ENCODE assay signal across 38 cellular contexts in the genomic region with DNA sequence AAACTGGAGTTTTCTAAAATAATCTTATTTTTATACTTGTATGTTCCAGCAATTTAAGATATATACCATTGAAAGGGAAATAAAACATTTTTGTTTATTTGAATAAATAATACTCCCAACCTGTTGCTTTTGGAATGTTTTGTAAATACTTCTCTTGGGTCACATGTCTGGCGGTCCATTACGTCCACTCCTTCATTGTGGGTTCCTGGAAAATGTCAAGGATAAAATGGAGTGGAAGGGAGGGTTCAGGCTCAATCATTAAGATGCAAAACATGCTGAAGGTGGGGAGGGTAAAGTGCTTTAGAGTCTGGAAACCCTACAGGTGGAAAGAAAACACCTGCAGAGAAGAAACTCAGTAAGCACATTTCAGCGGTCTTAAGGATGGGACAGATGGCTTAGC. TPM values are rescaled to one million over a fixed set of nuclear protein-coding genes. Genes with fewer than 3 reads are reported as not detected.
"Had no signal": no experiment of that assay in that cellular context is flagged by ENCODE, and none has a peak within 500 bp of the region (broad histone marks: within the 10 kb centered on the region; RNA-seq: fewer than 3 reads in every experiment).

No MANE protein-coding gene starts in this region.

- H3K4me3 ChIP-seq: adrenal gland, ascending aorta, body of pancreas, breast epithelium, cardiac muscle cell had no signal

- H3K27me3 ChIP-seq: ascending aorta, body of pancreas had no signal

- H3K27ac ChIP-seq: adrenal gland, ascending aorta, body of pancreas, brain microvascular endothelial cell, breast epithelium, cardiac muscle cell had no signal

- H3K4me1 ChIP-seq: adrenal gland, ascending aorta, body of pancreas, breast epithelium had no signal

- H3K9me3 Mint-ChIP-seq: activated naive CD4-positive, alpha-beta T cell treated with anti-CD3 and anti-CD28 coated beads for 36 hours; activated naive CD4-positive, alpha-beta T cell treated with anti-CD3 and anti-CD28 coated beads, Interleukin-2, amount 10 ng/mL, durations not matched to agents 7 days and 5 days; activated naive CD4-positive, alpha-beta T cell treated with anti-CD3 and anti-CD28 coated beads, Interleukin-2, amount 50 U/mL, for 24 hours; activated naive CD4-positive, alpha-beta T cell treated with anti-CD3 and anti-CD28 coated beads, Interleukin-2, amount 50 U/mL, for 72 hours; activated naive CD8-positive, alpha-beta T cell treated with anti-CD3 and anti-CD28 coated beads for 36 hours; activated naive CD8-positive, alpha-beta T cell treated with anti-CD3 and anti-CD28 coated beads, Interleukin-2, amount 10 ng/mL, durations not matched to agents 7 days and 5 days; activated naive CD8-positive, alpha-beta T cell treated with anti-CD3 and anti-CD28 coated beads, Interleukin-2, amount 50 U/mL, for 24 hours; activated T-cell treated with anti-CD3 and anti-CD28 coated beads, Interleukin-2, amount 50 U/mL, for 24 hours; activated T-cell treated with anti-CD3 and anti-CD28 coated beads, Interleukin-2, amount 50 U/mL, for 4 hours; activated T-cell treated with anti-CD3 and anti-CD28 coated beads, Interleukin-2, amount 50 U/mL, for 72 hours; activated T-helper 1 cell treated with anti-CD3 and anti-CD28 coated beads, Interleukin-12 subunit alpha, Interleukin-12 subunit beta, Interleukin-2, Interleukin-4 antibody, amounts not matched to agents 30 ng/mL and 10 ng/mL and 1 ng/mL, durations not matched to agents 14 hours and 24 hours and 36 hours; activated T-helper 17 cell treated with anti-CD3 and anti-CD28 coated beads, Interleukin-2, amount 50 U/mL, for 72 hours; activated T-helper 2 cell treated with anti-CD3 and anti-CD28 coated beads, Interferon-gamma antibody, Interleukin-2, Interleukin-4, amounts not matched to agents 10 μg/mL and 5 μg/mL and 100 μg/mL, durations not matched to agents 14 hours and 24 hours and 36 hours; central memory CD8-positive, alpha-beta T cell had no signal

- FAIRE-seq: astrocyte, bronchial epithelial cell had no signal

- H3K27ac Mint-ChIP-seq: activated naive CD4-positive, alpha-beta T cell treated with anti-CD3 and anti-CD28 coated beads for 36 hours; activated naive CD4-positive, alpha-beta T cell treated with anti-CD3 and anti-CD28 coated beads, Interleukin-2, amount 10 ng/mL, durations not matched to agents 7 days and 5 days; activated naive CD4-positive, alpha-beta T cell treated with anti-CD3 and anti-CD28 coated beads, Interleukin-2, amount 50 U/mL, for 24 hours; activated naive CD4-positive, alpha-beta T cell treated with anti-CD3 and anti-CD28 coated beads, Interleukin-2, amount 50 U/mL, for 72 hours; activated naive CD8-positive, alpha-beta T cell; activated naive CD8-positive, alpha-beta T cell treated with anti-CD3 and anti-CD28 coated beads for 36 hours; activated naive CD8-positive, alpha-beta T cell treated with anti-CD3 and anti-CD28 coated beads, Interleukin-2, amount 10 ng/mL, durations not matched to agents 7 days and 5 days; activated naive CD8-positive, alpha-beta T cell treated with anti-CD3 and anti-CD28 coated beads, Interleukin-2, amount 50 U/mL, for 24 hours; activated T-cell treated with anti-CD3 and anti-CD28 coated beads, Interleukin-2, amount 50 U/mL, for 24 hours; activated T-cell treated with anti-CD3 and anti-CD28 coated beads, Interleukin-2, amount 50 U/mL, for 72 hours; activated T-helper 1 cell treated with anti-CD3 and anti-CD28 coated beads, Interleukin-12 subunit alpha, Interleukin-12 subunit beta, Interleukin-2, Interleukin-4 antibody, amounts not matched to agents 30 ng/mL and 10 ng/mL and 1 ng/mL, durations not matched to agents 14 hours and 24 hours and 36 hours; activated T-helper 17 cell treated with anti-CD3 and anti-CD28 coated beads, Interleukin-2, amount 50 U/mL, for 72 hours; activated T-helper 2 cell treated with anti-CD3 and anti-CD28 coated beads, Interferon-gamma antibody, Interleukin-2, Interleukin-4, amounts not matched to agents 10 μg/mL and 5 μg/mL and 100 μg/mL, durations not matched to agents 14 hours and 24 hours and 36 hours had no signal

- H3K9me3 ChIP-seq: adrenal gland, ascending aorta, body of pancreas, breast epithelium had no signal

- H3K36me3 ChIP-seq: adrenal gland, ascending aorta, brain microvascular endothelial cell, breast epithelium, cardiac muscle cell had no signal

- DNase-seq: activated effector memory CD4-positive, alpha-beta T cell treated with anti-CD3 and anti-CD28 coated beads, Interleukin-2, amount 50 U/mL, for 16 hours; activated effector memory CD4-positive, alpha-beta T cell treated with Interleukin-2 at 50 U/mL for 16 hours; activated gamma-delta T cell; activated gamma-delta T cell treated with Interleukin-2 at 50 U/mL for 16 hours; activated naive CD4-positive, alpha-beta T cell; activated naive CD4-positive, alpha-beta T cell treated with anti-CD3 and anti-CD28 coated beads for 36 hours; activated naive CD4-positive, alpha-beta T cell treated with anti-CD3 and anti-CD28 coated beads, Interleukin-2, amount 10 ng/mL, durations not matched to agents 7 days and 5 days; activated naive CD4-positive, alpha-beta T cell treated with anti-CD3 and anti-CD28 coated beads, Interleukin-2, amount 50 U/mL, for 16 hours; activated naive CD4-positive, alpha-beta T cell treated with Interleukin-2 at 50 U/mL for 16 hours; activated naive CD8-positive, alpha-beta T cell treated with anti-CD3 and anti-CD28 coated beads for 36 hours; activated naive CD8-positive, alpha-beta T cell treated with anti-CD3 and anti-CD28 coated beads, Interleukin-2, amount 10 ng/mL, durations not matched to agents 7 days and 5 days; activated naive CD8-positive, alpha-beta T cell treated with anti-CD3 and anti-CD28 coated beads, Interleukin-2, amount 50 U/mL, for 24 hours; activated T-cell treated with anti-CD3 and anti-CD28 coated beads, Interleukin-2, amount 50 U/mL, for 1 hour; activated T-cell treated with anti-CD3 and anti-CD28 coated beads, Interleukin-2, amount 50 U/mL, for 24 hours; activated T-cell treated with anti-CD3 and anti-CD28 coated beads, Interleukin-2, amount 50 U/mL, for 4 hours; activated T-cell treated with anti-CD3 and anti-CD28 coated beads, Interleukin-2, amount 50 U/mL, for 48 hours; activated T-cell treated with anti-CD3 and anti-CD28 coated beads, Interleukin-2, amount 50 U/mL, for 72 hours; aorta; body of pancreas; brain microvascular endothelial cell; central memory CD4-positive, alpha-beta T cell had no signal

- H3K36me3 Mint-ChIP-seq: activated naive CD4-positive, alpha-beta T cell treated with anti-CD3 and anti-CD28 coated beads, Interleukin-2, amount 10 ng/mL, durations not matched to agents 7 days and 5 days; activated naive CD4-positive, alpha-beta T cell treated with anti-CD3 and anti-CD28 coated beads, Interleukin-2, amount 50 U/mL, for 24 hours; activated naive CD4-positive, alpha-beta T cell treated with anti-CD3 and anti-CD28 coated beads, Interleukin-2, amount 50 U/mL, for 72 hours; activated naive CD8-positive, alpha-beta T cell; activated naive CD8-positive, alpha-beta T cell treated with anti-CD3 and anti-CD28 coated beads for 36 hours; activated naive CD8-positive, alpha-beta T cell treated with anti-CD3 and anti-CD28 coated beads, Interleukin-2, amount 10 ng/mL, durations not matched to agents 7 days and 5 days; brain had no signal

- H3K4me3 Mint-ChIP-seq: activated naive CD4-positive, alpha-beta T cell treated with anti-CD3 and anti-CD28 coated beads for 36 hours; activated naive CD4-positive, alpha-beta T cell treated with anti-CD3 and anti-CD28 coated beads, Interleukin-2, amount 10 ng/mL, durations not matched to agents 7 days and 5 days; activated naive CD4-positive, alpha-beta T cell treated with anti-CD3 and anti-CD28 coated beads, Interleukin-2, amount 50 U/mL, for 24 hours; activated naive CD8-positive, alpha-beta T cell; activated naive CD8-positive, alpha-beta T cell treated with anti-CD3 and anti-CD28 coated beads for 36 hours; activated naive CD8-positive, alpha-beta T cell treated with anti-CD3 and anti-CD28 coated beads, Interleukin-2, amount 10 ng/mL, durations not matched to agents 7 days and 5 days; activated naive CD8-positive, alpha-beta T cell treated with anti-CD3 and anti-CD28 coated beads, Interleukin-2, amount 50 U/mL, for 24 hours; activated T-cell treated with anti-CD3 and anti-CD28 coated beads, Interleukin-2, amount 50 U/mL, for 24 hours; activated T-cell treated with anti-CD3 and anti-CD28 coated beads, Interleukin-2, amount 50 U/mL, for 4 hours; activated T-cell treated with anti-CD3 and anti-CD28 coated beads, Interleukin-2, amount 50 U/mL, for 72 hours; activated T-helper 1 cell treated with anti-CD3 and anti-CD28 coated beads, Interleukin-12 subunit alpha, Interleukin-12 subunit beta, Interleukin-2, Interleukin-4 antibody, amounts not matched to agents 30 ng/mL and 10 ng/mL and 1 ng/mL, durations not matched to agents 14 hours and 24 hours and 36 hours; activated T-helper 17 cell treated with anti-CD3 and anti-CD28 coated beads, Interleukin-2, amount 50 U/mL, for 72 hours; brain; central memory CD8-positive, alpha-beta T cell had no signal

- H3K4me1 Mint-ChIP-seq: activated naive CD4-positive, alpha-beta T cell treated with anti-CD3 and anti-CD28 coated beads, Interleukin-2, amount 10 ng/mL, durations not matched to agents 7 days and 5 days; activated naive CD4-positive, alpha-beta T cell treated with anti-CD3 and anti-CD28 coated beads, Interleukin-2, amount 50 U/mL, for 24 hours; activated naive CD8-positive, alpha-beta T cell treated with anti-CD3 and anti-CD28 coated beads, Interleukin-2, amount 50 U/mL, for 24 hours; activated T-helper 17 cell treated with anti-CD3 and anti-CD28 coated beads, Interleukin-2, amount 50 U/mL, for 72 hours; central memory CD8-positive, alpha-beta T cell had no signal

RNA-seq across cellular contexts. Expression of gene FAM3B, which starts 34.2 kb away (rescaled TPM):
- total RNA-seq: activated naive CD4-positive, alpha-beta T cell treated with anti-CD3 and anti-CD28 coated beads for 36 hours; activated naive CD4-positive, alpha-beta T cell treated with anti-CD3 and anti-CD28 coated beads, Interleukin-2, amount 50 U/mL, for 72 hours; activated naive CD8-positive, alpha-beta T cell treated with anti-CD3 and anti-CD28 coated beads for 36 hours; activated naive CD8-positive, alpha-beta T cell treated with anti-CD3 and anti-CD28 coated beads, Interleukin-2, amount 10 ng/mL, durations not matched to agents 7 days and 5 days; activated T-cell treated with anti-CD3 and anti-CD28 coated beads, Interleukin-2, amount 50 U/mL, for 4 hours; activated T-cell treated with anti-CD3 and anti-CD28 coated beads, Interleukin-2, amount 50 U/mL, for 72 hours; activated T-helper 1 cell treated with anti-CD3 and anti-CD28 coated beads, Interleukin-12 subunit alpha, Interleukin-12 subunit beta, Interleukin-2, Interleukin-4 antibody, amounts not matched to agents 30 ng/mL and 10 ng/mL and 1 ng/mL, durations not matched to agents 14 hours and 24 hours and 36 hours; activated T-helper 17 cell treated with anti-CD3 and anti-CD28 coated beads, Interleukin-2, amount 50 U/mL, for 72 hours; activated T-helper 2 cell treated with anti-CD3 and anti-CD28 coated beads, Interferon-gamma antibody, Interleukin-2, Interleukin-4, amounts not matched to agents 10 μg/mL and 5 μg/mL and 100 μg/mL, durations not matched to agents 14 hours and 24 hours and 36 hours; ascending aorta; astrocyte; bronchial epithelial cell; cardiac muscle cell; cardiac septum; cerebellum; chondrocyte had no signal
- polyA plus RNA-seq: cardiac muscle cell had no signal
